Comparison of ENCODE assay signal across 32 cellular contexts in genomic region chrX:17020371-17020770, GRCh38.
"Had no signal": no experiment of that assay in that cellular context is flagged by ENCODE, and none has a peak within 500 bp of the region (broad histone marks: within the 10 kb centered on the region; RNA-seq: fewer than 3 reads in every experiment).

No MANE protein-coding gene starts in this region.

- DNase-seq: activated CD4-positive, alpha-beta T cell treated with anti-CD3 and anti-CD28 coated beads for 48 hours; activated CD4-positive, alpha-beta T cell treated with anti-CD3 and anti-CD28 coated beads, Interleukin-2, amount 50 U/mL, for 48 hours; activated CD8-positive, alpha-beta memory T cell treated with anti-CD3 and anti-CD28 coated beads, Interleukin-2, amount 50 U/mL, for 4 hours; activated effector memory CD4-positive, alpha-beta T cell treated with anti-CD3 and anti-CD28 coated beads, Interleukin-2, amount 50 U/mL, for 16 hours; activated naive CD4-positive, alpha-beta T cell treated with anti-CD3 and anti-CD28 coated beads for 36 hours; activated naive CD8-positive, alpha-beta T cell treated with anti-CD3 and anti-CD28 coated beads for 36 hours; activated T-cell treated with anti-CD3 and anti-CD28 coated beads, Interleukin-2, amount 50 U/mL, for 1 hour; cortex of kidney; endodermal cell; esophagus squamous epithelium; kidney glomerular epithelial cell; left lung; mucosa of descending colon; retina; SK-N-SH; small intestine; stimulated activated CD4-positive, alpha-beta T cell treated with anti-CD3 and anti-CD28 coated beads, Interleukin-4, amount 100 ng/mL, for 24 hours; SW 1271; T-helper 9 cell; WERI-Rb-1 had no signal

- H3K9ac ChIP-seq: SK-N-SH had no signal

- H3K36me3 Mint-ChIP-seq: activated naive CD8-positive, alpha-beta T cell treated with anti-CD3 and anti-CD28 coated beads for 36 hours; natural killer cell treated with Interleukin-12 subunit alpha and Interleukin-12 subunit beta and Interleukin-15 and Interleukin-18, amount 100 ng/mL, for 72 hours; stimulated activated effector memory CD8-positive, alpha-beta T cell treated with anti-CD3 and anti-CD28 coated beads, Interleukin-12 subunit alpha, Interleukin-12 subunit beta, amount 100 ng/mL, for 72 hours had no signal

- H3K9me3 ChIP-seq: esophagus squamous epithelium, left lung, mucosa of descending colon, neutrophil, prostate gland, sigmoid colon, SK-N-SH, tibial nerve had no signal

- H3K27me3 Mint-ChIP-seq: activated naive CD8-positive, alpha-beta T cell treated with anti-CD3 and anti-CD28 coated beads for 36 hours; stimulated activated naive CD8-positive, alpha-beta T cell treated with anti-CD3 and anti-CD28 coated beads, Interleukin-15, Interleukin-2, amounts not matched to agents 100 ng/mL and 50 ng/mL, for 24 hours had no signal

- H3K4me1 Mint-ChIP-seq: activated naive CD8-positive, alpha-beta T cell treated with anti-CD3 and anti-CD28 coated beads for 36 hours; stimulated activated effector memory CD8-positive, alpha-beta T cell treated with anti-CD3 and anti-CD28 coated beads, Interleukin-12 subunit alpha, Interleukin-12 subunit beta, amount 100 ng/mL, for 72 hours had no signal

- H3K27ac Mint-ChIP-seq: activated naive CD4-positive, alpha-beta T cell treated with anti-CD3 and anti-CD28 coated beads for 36 hours; activated naive CD8-positive, alpha-beta T cell treated with anti-CD3 and anti-CD28 coated beads for 36 hours; activated T-helper 1 cell treated with anti-CD3 and anti-CD28 coated beads, Interleukin-12 subunit alpha, Interleukin-12 subunit beta, Interleukin-2, Interleukin-4 antibody, amounts not matched to agents 30 ng/mL and 10 ng/mL and 1 ng/mL, durations not matched to agents 14 hours and 24 hours and 36 hours; endodermal cell; natural killer cell treated with Interleukin-12 subunit alpha and Interleukin-12 subunit beta and Interleukin-15 and Interleukin-18, amount 100 ng/mL, for 72 hours; stimulated activated effector memory CD8-positive, alpha-beta T cell treated with anti-CD3 and anti-CD28 coated beads, Interleukin-12 subunit alpha, Interleukin-12 subunit beta, amount 100 ng/mL, for 72 hours; stimulated activated naive CD8-positive, alpha-beta T cell treated with anti-CD3 and anti-CD28 coated beads, Interleukin-15, Interleukin-2, amounts not matched to agents 100 ng/mL and 50 ng/mL, for 24 hours; T-helper 1 cell treated with Interleukin-12 subunit alpha and Interleukin-12 subunit beta and Interleukin-4 antibody, amounts not matched to agents 30 μg/mL and 1 μg/mL, for 36 hours had no signal

- FAIRE-seq: small intestine, TTC549 had no signal

- H3K27me3 ChIP-seq: esophagus squamous epithelium, left lung, neutrophil, sigmoid colon had no signal

- H3K36me3 ChIP-seq: esophagus squamous epithelium, left lung, prostate gland, sigmoid colon, tibial nerve, WERI-Rb-1 had no signal

- ATAC-seq: activated CD4-positive, CD25-positive, alpha-beta regulatory T cell treated with anti-CD3 and anti-CD28 coated beads, Interleukin-2, amount 50 U/mL, for 24 hours; mucosa of descending colon; natural killer cell treated with Interleukin-12 subunit alpha and Interleukin-12 subunit beta and Interleukin-15 and Interleukin-18, amount 100 ng/mL, for 72 hours had no signal

- H3K4me1 ChIP-seq: esophagus squamous epithelium, prostate gland, sigmoid colon, tibial nerve had no signal

- H3K4me2 ChIP-seq: SK-N-SH had no signal

- H3K27ac ChIP-seq: esophagus squamous epithelium, left lung, neutrophil, prostate gland, tibial nerve, WERI-Rb-1 had no signal

- H3K9me3 Mint-ChIP-seq: activated naive CD4-positive, alpha-beta T cell treated with anti-CD3 and anti-CD28 coated beads for 36 hours; activated naive CD8-positive, alpha-beta T cell treated with anti-CD3 and anti-CD28 coated beads for 36 hours; activated T-helper 1 cell treated with anti-CD3 and anti-CD28 coated beads, Interleukin-12 subunit alpha, Interleukin-12 subunit beta, Interleukin-2, Interleukin-4 antibody, amounts not matched to agents 30 ng/mL and 10 ng/mL and 1 ng/mL, durations not matched to agents 14 hours and 24 hours and 36 hours; natural killer cell treated with Interleukin-12 subunit alpha and Interleukin-12 subunit beta and Interleukin-15 and Interleukin-18, amount 100 ng/mL, for 72 hours; stimulated activated effector memory CD8-positive, alpha-beta T cell treated with anti-CD3 and anti-CD28 coated beads, Interleukin-12 subunit alpha, Interleukin-12 subunit beta, amount 100 ng/mL, for 72 hours; stimulated activated naive CD8-positive, alpha-beta T cell treated with anti-CD3 and anti-CD28 coated beads, Interleukin-15, Interleukin-2, amounts not matched to agents 100 ng/mL and 50 ng/mL, for 24 hours; T-helper 1 cell treated with Interleukin-12 subunit alpha and Interleukin-12 subunit beta and Interleukin-4 antibody, amounts not matched to agents 30 μg/mL and 1 μg/mL, for 36 hours had no signal

- H3K4me3 ChIP-seq: esophagus squamous epithelium, left lung, lung, mucosa of descending colon, prostate gland, sigmoid colon, tibial nerve had no signal

- H3K4me3 Mint-ChIP-seq: activated naive CD4-positive, alpha-beta T cell treated with anti-CD3 and anti-CD28 coated beads for 36 hours; activated naive CD8-positive, alpha-beta T cell treated with anti-CD3 and anti-CD28 coated beads for 36 hours; activated T-helper 1 cell treated with anti-CD3 and anti-CD28 coated beads, Interleukin-12 subunit alpha, Interleukin-12 subunit beta, Interleukin-2, Interleukin-4 antibody, amounts not matched to agents 30 ng/mL and 10 ng/mL and 1 ng/mL, durations not matched to agents 14 hours and 24 hours and 36 hours; endodermal cell; natural killer cell treated with Interleukin-12 subunit alpha and Interleukin-12 subunit beta and Interleukin-15 and Interleukin-18, amount 100 ng/mL, for 72 hours; stimulated activated effector memory CD8-positive, alpha-beta T cell treated with anti-CD3 and anti-CD28 coated beads, Interleukin-12 subunit alpha, Interleukin-12 subunit beta, amount 100 ng/mL, for 72 hours; stimulated activated naive CD8-positive, alpha-beta T cell treated with anti-CD3 and anti-CD28 coated beads, Interleukin-15, Interleukin-2, amounts not matched to agents 100 ng/mL and 50 ng/mL, for 24 hours; T-helper 1 cell treated with Interleukin-12 subunit alpha and Interleukin-12 subunit beta and Interleukin-4 antibody, amounts not matched to agents 30 μg/mL and 1 μg/mL, for 36 hours had no signal
